ENCODE assay signal across 19 cellular contexts in the genomic region with DNA sequence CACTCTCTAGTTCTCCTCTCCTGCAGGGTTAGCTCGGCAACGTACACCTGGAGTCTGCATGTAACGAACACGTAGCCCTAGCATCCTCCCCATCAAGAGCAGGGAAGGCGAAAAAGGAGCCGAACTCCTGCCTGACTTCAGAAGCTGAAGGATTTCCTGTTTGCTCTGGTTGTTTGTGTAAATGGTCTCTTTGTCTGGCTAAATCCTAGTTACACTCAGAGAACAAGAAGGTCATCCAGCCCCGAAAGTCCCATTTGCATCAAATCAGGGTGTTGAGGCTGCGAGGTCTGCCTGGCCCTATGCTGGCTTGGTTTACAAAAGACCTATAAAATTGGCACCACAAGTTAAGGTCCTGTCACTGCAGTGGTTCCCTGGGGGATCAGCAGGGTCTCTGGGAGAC.
A peak's percentile ranks its signal among the peaks of the same experiment; 100 is the strongest.
DNase-seq lines count a peak whose midpoint lies in the region; TF ChIP-seq lines count a peak whose summit lies in the region.
"Had no signal": no experiment of that assay in that cellular context is flagged by ENCODE, and none has a peak within 500 bp of the region (broad histone marks: within the 10 kb centered on the region; RNA-seq: fewer than 3 reads in every experiment).

No MANE protein-coding gene starts in this region.

- no peaks in the 10 kb centered on the region for H3K27me3 Mint-ChIP-seq in nephron progenitor cell (ENCODE audit: low read depth, poor library complexity)
- H3K27me3 Mint-ChIP-seq: activated CD8-positive, alpha-beta T cell treated with anti-CD3 and anti-CD28 coated beads for 36 hours; IgD-negative memory B cell had no signal

- no peak for TF ChIP-seq CTCF in nephron progenitor cell (IDR thresholded peaks at IDR 0.05)

- peak; percentile 89 for DNase-seq in COLO829 (ENCODE audit: low spot score)
- peak; percentile 93 for DNase-seq in DMS53 (lab: John Stamatoyannopoulos, UW)
- DNase-seq in caudate nucleus (lab: John Stamatoyannopoulos, UW), result peak in 10 of 61 donors; percentile 21 to 46 (median 28)
- DNase-seq in nephron progenitor cell, result no peak
- no peak for DNase-seq in cerebellum (ENCODE audit: low spot score)
- no peak for DNase-seq in occipital lobe (lab: John Stamatoyannopoulos, UW)
- no peak for DNase-seq in NOMO-1 (lab: John Stamatoyannopoulos, UW; ENCODE audit: unreplicated experiment in 2 of 2)
- DNase-seq: activated CD8-positive, alpha-beta T cell treated with anti-CD3 and anti-CD28 coated beads for 36 hours; BE2C; foreskin keratinocyte; left ventricle myocardium inferior; Right ventricle myocardium superior; small intestine; stimulated activated CD4-positive, alpha-beta T cell treated with anti-CD3 and anti-CD28 coated beads, Interleukin-4, amount 100 ng/mL, for 4 hours; stimulated activated CD8-positive, alpha-beta memory T cell treated with anti-CD3 and anti-CD28 coated beads, Interleukin-4, amount 100 ng/mL, for 48 hours; tibial artery; WERI-Rb-1 had no signal

- H3K9me3 Mint-ChIP-seq in nephron progenitor cell, result no peaks in the 10 kb centered on the region
- H3K9me3 Mint-ChIP-seq: activated CD8-positive, alpha-beta T cell treated with anti-CD3 and anti-CD28 coated beads for 36 hours; IgD-negative memory B cell; T-helper 1 cell treated with Interleukin-12 subunit alpha and Interleukin-12 subunit beta and Interleukin-4 antibody, amounts not matched to agents 30 μg/mL and 1 μg/mL, for 36 hours had no signal

- H3K27ac Mint-ChIP-seq in nephron progenitor cell, result peak overlapping the region; percentile 69
- H3K27ac Mint-ChIP-seq: activated CD8-positive, alpha-beta T cell treated with anti-CD3 and anti-CD28 coated beads for 36 hours; IgD-negative memory B cell; T-helper 1 cell treated with Interleukin-12 subunit alpha and Interleukin-12 subunit beta and Interleukin-4 antibody, amounts not matched to agents 30 μg/mL and 1 μg/mL, for 36 hours had no signal

- H3K4me1 Mint-ChIP-seq in nephron progenitor cell, result peaks cover 19% of the 10 kb centered on the region

- peaks cover 54% of the 10 kb centered on the region for H3K36me3 Mint-ChIP-seq in nephron progenitor cell (ENCODE audit: low read depth)

- H3K4me3 Mint-ChIP-seq in nephron progenitor cell, result no peak overlapping the region
- H3K4me3 Mint-ChIP-seq: activated CD8-positive, alpha-beta T cell treated with anti-CD3 and anti-CD28 coated beads for 36 hours; IgD-negative memory B cell; T-helper 1 cell treated with Interleukin-12 subunit alpha and Interleukin-12 subunit beta and Interleukin-4 antibody, amounts not matched to agents 30 μg/mL and 1 μg/mL, for 36 hours had no signal

- H3K27ac ChIP-seq in caudate nucleus (ENCODE audit: low read depth, low read length), result peak overlapping the region; percentile 87
- H3K27ac ChIP-seq: foreskin keratinocyte, left ventricle myocardium inferior, tibial artery, WERI-Rb-1 had no signal

Comparison
In these comparisons a context has a peak if more than half of its experiments do, and no peak if none do; other contexts are left out.
1. DNase-seq: peak in COLO829 (single experiment) and DMS53 (single experiment); none in nephron progenitor cell (single experiment), cerebellum (single experiment), occipital lobe (single experiment) and NOMO-1 (0 of 2).